In the genomic region with DNA sequence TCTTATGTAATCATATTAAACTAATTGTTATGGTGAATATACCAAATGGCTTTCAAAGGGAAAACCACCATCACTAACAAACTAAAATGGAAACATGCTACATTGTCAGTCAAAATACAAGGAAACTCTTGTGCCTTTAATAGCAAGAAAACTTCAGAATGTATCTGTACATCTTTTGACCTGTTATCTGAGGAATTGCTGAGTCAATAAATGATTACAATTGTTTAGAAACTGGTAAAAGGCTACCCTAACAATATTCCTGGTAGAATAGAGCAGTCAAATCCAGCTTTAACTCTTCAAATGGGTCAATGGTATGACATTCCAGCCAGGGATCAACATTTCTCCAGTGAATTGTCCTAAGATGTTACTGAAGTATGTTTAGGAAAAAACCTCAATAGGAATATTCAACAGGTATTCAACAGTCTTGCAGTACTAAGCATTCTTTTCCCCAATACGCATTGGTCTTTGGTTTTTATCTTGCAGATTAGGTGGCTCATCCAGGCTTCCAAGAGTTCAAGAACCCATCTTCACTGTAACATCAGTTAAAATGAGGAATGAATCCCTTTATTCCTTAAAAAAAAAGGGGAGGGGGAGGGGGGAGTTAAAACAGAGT, we compare ENCODE assay signal across 1 cellular context.
TF ChIP-seq lines count a peak whose summit lies in the region.

No MANE protein-coding gene starts in this region.

TF ChIP-seq in H1, 55 proteins besides CTCF, POLR2A, EP300 and RAD21:
- peak; percentile 39; the same call in 1 of the 2 replicates for TF ChIP-seq TEAD4 (IDR thresholded peaks at IDR 0.05; ENCODE audit: low read depth, low read length)
- no peak for TF ChIP-seq EZH2 (IDR thresholded peaks at IDR 0.05; ENCODE audit: low read depth, low read length, severe bottlenecking)
- TF ChIP-seq SP4 (IDR thresholded peaks at IDR 0.05; ENCODE audit: low read length) = no peak
- TF ChIP-seq PHF8 (conservative IDR thresholded peaks at IDR 0.05; ENCODE audit: low read depth, low read length) = no peak
- TF ChIP-seq HDAC2 (IDR thresholded peaks at IDR 0.05; ENCODE audit: borderline replicate concordance in 1 of 2, low read depth in 2 of 2, low read length in 2 of 2) = 0 out of 4 replicates have a peak, but pooled peaks of 1 of the 2 experiments have one; percentile 52
- peak; percentile 47 for TF ChIP-seq CHD7 (IDR thresholded peaks at IDR 0.05; ENCODE audit: insufficient replicate concordance, low read length)
- TF ChIP-seq SP2 (IDR thresholded peaks at IDR 0.05; ENCODE audit: low read length) = no peak
- TF ChIP-seq SIN3A (conservative IDR thresholded peaks at IDR 0.05 in 1 of 2, IDR thresholded peaks at IDR 0.05 in 1 of 2; ENCODE audit: low read depth in 1 of 2, low read length in 2 of 2) = no peak
- TF ChIP-seq MAFK (IDR thresholded peaks at IDR 0.05; ENCODE audit: low read depth, low read length) = 0 out of 2 replicates have a peak, but pooled peaks have one; percentile 2
- no peak for TF ChIP-seq TBP (IDR thresholded peaks at IDR 0.05; ENCODE audit: low read depth, low read length)
- no peak for TF ChIP-seq E2F6 (IDR thresholded peaks at IDR 0.05)
- TF ChIP-seq BACH1 (IDR thresholded peaks at IDR 0.05; ENCODE audit: low read length) = no peak
